Comparison of ENCODE assay signal across 1 cellular context in the genomic region with DNA sequence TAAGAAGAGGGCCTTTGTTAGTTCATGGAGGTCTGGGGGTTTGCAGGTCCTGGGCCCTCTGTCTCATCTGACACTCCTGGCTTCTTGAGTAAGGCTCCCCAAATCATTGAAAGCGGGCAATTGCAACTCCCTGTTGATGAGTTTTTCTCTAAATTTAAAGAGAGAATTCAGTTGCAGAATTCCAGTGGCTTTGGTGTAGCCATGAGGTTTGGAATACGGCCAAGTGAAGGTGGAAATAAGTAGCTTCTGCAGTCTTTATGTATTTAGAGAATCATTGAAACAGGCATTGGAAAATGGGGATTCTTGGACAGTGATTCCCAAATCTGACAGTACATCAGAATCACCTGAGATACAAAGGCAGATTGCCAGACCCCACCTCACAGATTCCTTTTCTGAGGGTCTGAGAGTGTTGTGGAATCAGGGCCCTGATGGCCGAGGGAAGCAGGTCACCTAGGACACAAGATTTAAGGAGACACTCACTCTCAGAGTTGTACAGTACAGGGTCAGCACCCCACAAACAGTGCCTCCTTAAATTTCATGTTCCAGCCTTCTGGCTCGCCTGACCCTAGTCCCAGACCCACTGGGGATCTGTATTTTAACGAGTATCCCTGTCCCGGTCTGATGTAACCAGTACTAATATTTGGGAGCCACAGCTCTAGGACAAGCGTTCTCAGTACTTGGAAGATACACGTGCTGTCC.
TF ChIP-seq lines count a peak whose summit lies in the region.

No MANE protein-coding gene starts in this region.

TF ChIP-seq in HepG2, 621 proteins besides CTCF, POLR2A, EP300 and RAD21 (continues in another document):
- TF ChIP-seq, protein P1, sequence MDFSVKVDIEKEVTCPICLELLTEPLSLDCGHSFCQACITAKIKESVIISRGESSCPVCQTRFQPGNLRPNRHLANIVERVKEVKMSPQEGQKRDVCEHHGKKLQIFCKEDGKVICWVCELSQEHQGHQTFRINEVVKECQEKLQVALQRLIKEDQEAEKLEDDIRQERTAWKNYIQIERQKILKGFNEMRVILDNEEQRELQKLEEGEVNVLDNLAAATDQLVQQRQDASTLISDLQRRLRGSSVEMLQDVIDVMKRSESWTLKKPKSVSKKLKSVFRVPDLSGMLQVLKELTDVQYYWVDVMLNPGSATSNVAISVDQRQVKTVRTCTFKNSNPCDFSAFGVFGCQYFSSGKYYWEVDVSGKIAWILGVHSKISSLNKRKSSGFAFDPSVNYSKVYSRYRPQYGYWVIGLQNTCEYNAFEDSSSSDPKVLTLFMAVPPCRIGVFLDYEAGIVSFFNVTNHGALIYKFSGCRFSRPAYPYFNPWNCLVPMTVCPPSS (IDR thresholded peaks at IDR 0.05), result no peak
- TF ChIP-seq ESRRA (CRISPR knock-in tag; IDR thresholded peaks at IDR 0.05; ENCODE audit: low read depth) (no peak), ARNTL (CRISPR knock-in tag; IDR thresholded peaks at IDR 0.05) (no peak), HDAC6 (IDR thresholded peaks at IDR 0.05; ENCODE audit: low read depth, low read length) (no peak), ARNT2 (CRISPR knock-in tag; IDR thresholded peaks at IDR 0.05; ENCODE audit: low read depth) (no peak), ZNF224 (CRISPR knock-in tag; IDR thresholded peaks at IDR 0.05) (no peak), ZFP36L2 (CRISPR knock-in tag; IDR thresholded peaks at IDR 0.05) (no peak), PAX8 (CRISPR knock-in tag; IDR thresholded peaks at IDR 0.05; ENCODE audit: borderline replicate concordance) (no peak), ZNF558 (CRISPR knock-in tag; IDR thresholded peaks at IDR 0.05; ENCODE audit: borderline replicate concordance) (0 out of 2 replicates have a peak, but pooled peaks have one; percentile 20), ZNF570 (CRISPR knock-in tag; IDR thresholded peaks at IDR 0.05; ENCODE audit: borderline replicate concordance) (no peak), ZNF337 (CRISPR knock-in tag; IDR thresholded peaks at IDR 0.05; ENCODE audit: borderline replicate concordance, low read depth) (no peak), EEA1 (CRISPR knock-in tag; IDR thresholded peaks at IDR 0.05; ENCODE audit: borderline replicate concordance) (no peak), HOXA5 (CRISPR knock-in tag; IDR thresholded peaks at IDR 0.05) (no peak), ZNF773 (CRISPR knock-in tag; IDR thresholded peaks at IDR 0.05; ENCODE audit: borderline replicate concordance) (no peak), ZEB1 (IDR thresholded peaks at IDR 0.05; ENCODE audit: insufficient replicate concordance, low read depth) (no peak), ZNF614 (CRISPR knock-in tag; IDR thresholded peaks at IDR 0.05; ENCODE audit: borderline replicate concordance) (0 out of 2 replicates have a peak, but pooled peaks have one; percentile 8), STAG1 (CRISPR knock-in tag; IDR thresholded peaks at IDR 0.05) (no peak), SRSF4 (IDR thresholded peaks at IDR 0.05; ENCODE audit: low read depth, low read length, poor library complexity, severe bottlenecking) (no peak), MYC (CRISPR knock-in tag; IDR thresholded peaks at IDR 0.05; ENCODE audit: borderline replicate concordance) (no peak), HMG20B (CRISPR knock-in tag; conservative IDR thresholded peaks at IDR 0.05) (no peak), NONO (IDR thresholded peaks at IDR 0.05) (no peak), NONO (CRISPR knock-in tag; conservative IDR thresholded peaks at IDR 0.05) (0 out of 2 replicates have a peak, but pooled peaks have one; percentile 13), ZNF350 (CRISPR knock-in tag; IDR thresholded peaks at IDR 0.05; ENCODE audit: borderline replicate concordance, low read depth) (no peak), TRIM24 (CRISPR knock-in tag; IDR thresholded peaks at IDR 0.05) (no peak), SOX6 (IDR thresholded peaks at IDR 0.05) (no peak), SOX6 (CRISPR knock-in tag; IDR thresholded peaks at IDR 0.05) (no peak), SRSF1 (optimal IDR thresholded peaks at IDR 0.05; ENCODE audit: low read depth, low read length) (no peak), ZMYM2 (CRISPR knock-in tag; IDR thresholded peaks at IDR 0.05) (no peak), RARA (CRISPR knock-in tag; IDR thresholded peaks at IDR 0.05) (no peak), ZNF564 (CRISPR knock-in tag; IDR thresholded peaks at IDR 0.05) (no peak), ZNF83 (CRISPR knock-in tag; IDR thresholded peaks at IDR 0.05; ENCODE audit: borderline replicate concordance) (0 out of 2 replicates have a peak, but pooled peaks have one; percentile 36), ZNF672 (CRISPR knock-in tag; IDR thresholded peaks at IDR 0.05) (no peak)
- TF ChIP-seq, protein P2, sequence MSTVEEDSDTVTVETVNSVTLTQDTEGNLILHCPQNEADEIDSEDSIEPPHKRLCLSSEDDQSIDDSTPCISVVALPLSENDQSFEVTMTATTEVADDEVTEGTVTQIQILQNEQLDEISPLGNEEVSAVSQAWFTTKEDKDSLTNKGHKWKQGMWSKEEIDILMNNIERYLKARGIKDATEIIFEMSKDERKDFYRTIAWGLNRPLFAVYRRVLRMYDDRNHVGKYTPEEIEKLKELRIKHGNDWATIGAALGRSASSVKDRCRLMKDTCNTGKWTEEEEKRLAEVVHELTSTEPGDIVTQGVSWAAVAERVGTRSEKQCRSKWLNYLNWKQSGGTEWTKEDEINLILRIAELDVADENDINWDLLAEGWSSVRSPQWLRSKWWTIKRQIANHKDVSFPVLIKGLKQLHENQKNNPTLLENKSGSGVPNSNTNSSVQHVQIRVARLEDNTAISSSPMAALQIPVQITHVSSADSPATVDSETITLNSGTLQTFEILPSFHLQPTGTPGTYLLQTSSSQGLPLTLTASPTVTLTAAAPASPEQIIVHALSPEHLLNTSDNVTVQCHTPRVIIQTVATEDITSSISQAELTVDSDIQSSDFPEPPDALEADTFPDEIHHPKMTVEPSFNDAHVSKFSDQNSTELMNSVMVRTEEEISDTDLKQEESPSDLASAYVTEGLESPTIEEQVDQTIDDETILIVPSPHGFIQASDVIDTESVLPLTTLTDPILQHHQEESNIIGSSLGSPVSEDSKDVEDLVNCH (CRISPR knock-in tag; IDR thresholded peaks at IDR 0.05), result no peak
- TF ChIP-seq, protein P3, sequence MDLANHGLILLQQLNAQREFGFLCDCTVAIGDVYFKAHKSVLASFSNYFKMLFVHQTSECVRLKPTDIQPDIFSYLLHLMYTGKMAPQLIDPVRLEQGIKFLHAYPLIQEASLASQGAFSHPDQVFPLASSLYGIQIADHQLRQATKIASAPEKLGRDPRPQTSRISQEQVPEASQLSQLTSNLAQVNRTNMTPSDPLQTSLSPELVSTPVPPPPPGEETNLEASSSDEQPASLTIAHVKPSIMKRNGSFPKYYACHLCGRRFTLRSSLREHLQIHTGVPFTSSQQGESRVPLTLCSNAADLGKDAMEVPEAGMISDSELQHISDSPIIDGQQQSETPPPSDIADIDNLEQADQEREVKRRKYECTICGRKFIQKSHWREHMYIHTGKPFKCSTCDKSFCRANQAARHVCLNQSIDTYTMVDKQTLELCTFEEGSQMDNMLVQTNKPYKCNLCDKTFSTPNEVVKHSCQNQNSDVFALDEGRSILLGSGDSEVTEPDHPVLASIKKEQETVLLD (CRISPR knock-in tag; IDR thresholded peaks at IDR 0.05; ENCODE audit: low read depth), result no peak
- TF ChIP-seq, protein P4, sequence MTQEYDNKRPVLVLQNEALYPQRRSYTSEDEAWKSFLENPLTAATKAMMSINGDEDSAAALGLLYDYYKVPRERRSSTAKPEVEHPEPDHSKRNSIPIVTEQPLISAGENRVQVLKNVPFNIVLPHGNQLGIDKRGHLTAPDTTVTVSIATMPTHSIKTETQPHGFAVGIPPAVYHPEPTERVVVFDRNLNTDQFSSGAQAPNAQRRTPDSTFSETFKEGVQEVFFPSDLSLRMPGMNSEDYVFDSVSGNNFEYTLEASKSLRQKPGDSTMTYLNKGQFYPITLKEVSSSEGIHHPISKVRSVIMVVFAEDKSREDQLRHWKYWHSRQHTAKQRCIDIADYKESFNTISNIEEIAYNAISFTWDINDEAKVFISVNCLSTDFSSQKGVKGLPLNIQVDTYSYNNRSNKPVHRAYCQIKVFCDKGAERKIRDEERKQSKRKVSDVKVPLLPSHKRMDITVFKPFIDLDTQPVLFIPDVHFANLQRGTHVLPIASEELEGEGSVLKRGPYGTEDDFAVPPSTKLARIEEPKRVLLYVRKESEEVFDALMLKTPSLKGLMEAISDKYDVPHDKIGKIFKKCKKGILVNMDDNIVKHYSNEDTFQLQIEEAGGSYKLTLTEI (CRISPR knock-in tag; conservative IDR thresholded peaks at IDR 0.05), result no peak
- TF ChIP-seq, protein P5, sequence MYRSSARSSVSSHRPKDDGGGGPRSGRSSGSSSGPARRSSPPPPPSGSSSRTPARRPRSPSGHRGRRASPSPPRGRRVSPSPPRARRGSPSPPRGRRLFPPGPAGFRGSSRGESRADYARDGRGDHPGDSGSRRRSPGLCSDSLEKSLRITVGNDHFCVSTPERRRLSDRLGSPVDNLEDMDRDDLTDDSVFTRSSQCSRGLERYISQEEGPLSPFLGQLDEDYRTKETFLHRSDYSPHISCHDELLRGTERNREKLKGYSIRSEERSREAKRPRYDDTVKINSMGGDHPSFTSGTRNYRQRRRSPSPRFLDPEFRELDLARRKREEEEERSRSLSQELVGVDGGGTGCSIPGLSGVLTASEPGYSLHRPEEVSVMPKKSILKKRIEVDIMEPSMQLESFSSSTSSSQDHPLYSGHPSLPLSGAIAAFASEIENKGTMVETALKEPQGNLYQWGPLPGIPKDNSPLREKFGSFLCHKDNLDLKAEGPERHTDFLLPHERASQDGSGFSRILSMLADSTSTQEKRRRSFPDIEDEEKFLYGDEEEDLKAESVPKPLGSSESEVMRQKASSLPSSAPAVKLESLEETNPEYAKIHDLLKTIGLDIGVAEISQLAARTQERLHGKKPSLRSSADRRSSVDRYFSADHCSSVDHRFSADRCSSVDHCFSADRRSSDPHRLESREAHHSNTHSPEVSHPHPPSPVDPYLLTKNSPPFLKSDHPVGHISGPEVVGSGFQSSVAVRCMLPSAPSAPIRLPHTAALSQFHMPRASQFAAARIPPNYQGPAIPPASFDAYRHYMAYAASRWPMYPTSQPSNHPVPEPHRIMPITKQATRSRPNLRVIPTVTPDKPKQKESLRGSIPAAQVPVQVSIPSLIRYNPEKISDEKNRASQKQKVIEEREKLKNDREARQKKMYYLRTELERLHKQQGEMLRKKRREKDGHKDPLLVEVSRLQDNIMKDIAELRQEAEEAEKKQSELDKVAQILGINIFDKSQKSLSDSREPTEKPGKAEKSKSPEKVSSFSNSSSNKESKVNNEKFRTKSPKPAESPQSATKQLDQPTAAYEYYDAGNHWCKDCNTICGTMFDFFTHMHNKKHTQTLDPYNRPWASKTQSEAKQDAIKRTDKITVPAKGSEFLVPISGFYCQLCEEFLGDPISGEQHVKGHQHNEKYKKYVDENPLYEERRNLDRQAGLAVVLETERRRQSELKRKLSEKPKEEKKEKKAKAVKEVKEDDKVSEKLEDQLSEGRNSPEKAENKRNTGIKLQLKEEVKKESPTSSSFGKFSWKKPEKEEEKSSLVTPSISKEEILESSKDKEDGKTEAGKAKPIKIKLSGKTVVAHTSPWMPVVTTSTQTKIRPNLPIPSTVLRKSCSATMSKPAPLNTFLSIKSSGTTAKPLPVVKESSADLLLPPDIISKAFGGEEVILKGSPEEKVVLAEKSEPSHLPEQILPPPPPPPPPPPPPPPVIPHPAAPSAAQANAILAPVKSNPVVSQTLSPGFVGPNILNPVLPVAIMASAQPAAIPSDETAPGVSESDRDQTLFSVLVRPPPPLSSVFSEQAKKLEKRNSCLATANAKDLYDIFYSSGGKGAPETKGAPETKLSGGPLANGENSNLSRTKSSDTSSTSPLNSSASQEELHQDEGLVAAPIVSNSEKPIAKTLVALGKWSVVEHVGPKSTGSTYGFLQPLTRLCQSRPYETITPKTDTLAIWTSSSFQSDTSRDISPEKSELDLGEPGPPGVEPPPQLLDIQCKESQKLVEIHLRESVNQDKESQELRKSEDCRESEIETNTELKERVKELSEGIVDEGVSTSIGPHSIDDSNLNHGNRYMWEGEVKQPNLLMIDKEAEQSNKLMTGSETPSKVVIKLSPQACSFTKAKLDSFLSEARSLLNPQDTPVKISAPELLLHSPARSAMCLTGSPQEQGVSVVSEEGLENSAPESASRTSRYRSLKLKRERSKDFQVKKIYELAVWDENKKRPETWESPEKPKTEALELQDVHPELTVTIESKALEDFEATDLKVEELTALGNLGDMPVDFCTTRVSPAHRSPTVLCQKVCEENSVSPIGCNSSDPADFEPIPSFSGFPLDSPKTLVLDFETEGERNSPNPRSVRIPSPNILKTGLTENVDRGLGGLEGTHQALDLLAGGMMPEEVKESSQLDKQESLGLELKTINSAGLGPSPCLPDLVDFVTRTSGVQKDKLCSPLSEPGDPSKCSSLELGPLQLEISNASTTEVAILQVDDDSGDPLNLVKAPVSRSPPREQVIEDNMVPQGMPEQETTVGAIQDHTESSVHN (CRISPR knock-in tag; IDR thresholded peaks at IDR 0.05), result no peak
- TF ChIP-seq, protein P6, sequence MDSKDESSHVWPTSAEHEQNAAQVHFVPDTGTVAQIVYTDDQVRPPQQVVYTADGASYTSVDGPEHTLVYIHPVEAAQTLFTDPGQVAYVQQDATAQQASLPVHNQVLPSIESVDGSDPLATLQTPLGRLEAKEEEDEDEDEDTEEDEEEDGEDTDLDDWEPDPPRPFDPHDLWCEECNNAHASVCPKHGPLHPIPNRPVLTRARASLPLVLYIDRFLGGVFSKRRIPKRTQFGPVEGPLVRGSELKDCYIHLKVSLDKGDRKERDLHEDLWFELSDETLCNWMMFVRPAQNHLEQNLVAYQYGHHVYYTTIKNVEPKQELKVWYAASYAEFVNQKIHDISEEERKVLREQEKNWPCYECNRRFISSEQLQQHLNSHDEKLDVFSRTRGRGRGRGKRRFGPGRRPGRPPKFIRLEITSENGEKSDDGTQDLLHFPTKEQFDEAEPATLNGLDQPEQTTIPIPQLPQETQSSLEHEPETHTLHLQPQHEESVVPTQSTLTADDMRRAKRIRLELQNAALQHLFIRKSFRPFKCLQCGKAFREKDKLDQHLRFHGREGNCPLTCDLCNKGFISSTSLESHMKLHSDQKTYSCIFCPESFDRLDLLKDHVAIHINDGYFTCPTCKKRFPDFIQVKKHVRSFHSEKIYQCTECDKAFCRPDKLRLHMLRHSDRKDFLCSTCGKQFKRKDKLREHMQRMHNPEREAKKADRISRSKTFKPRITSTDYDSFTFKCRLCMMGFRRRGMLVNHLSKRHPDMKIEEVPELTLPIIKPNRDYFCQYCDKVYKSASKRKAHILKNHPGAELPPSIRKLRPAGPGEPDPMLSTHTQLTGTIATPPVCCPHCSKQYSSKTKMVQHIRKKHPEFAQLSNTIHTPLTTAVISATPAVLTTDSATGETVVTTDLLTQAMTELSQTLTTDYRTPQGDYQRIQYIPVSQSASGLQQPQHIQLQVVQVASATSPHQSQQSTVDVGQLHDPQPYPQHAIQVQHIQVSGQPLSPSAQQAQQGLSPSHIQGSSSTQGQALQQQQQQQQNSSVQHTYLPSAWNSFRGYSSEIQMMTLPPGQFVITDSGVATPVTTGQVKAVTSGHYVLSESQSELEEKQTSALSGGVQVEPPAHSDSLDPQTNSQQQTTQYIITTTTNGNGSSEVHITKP (CRISPR knock-in tag; IDR thresholded peaks at IDR 0.05; ENCODE audit: low read depth), result no peak
